Comparison of ENCODE assay signal across 8 cellular contexts in genomic region chr7:77797734-77798393, GRCh38. TPM values are rescaled to one million over a fixed set of nuclear protein-coding genes. Genes with fewer than 3 reads are reported as not detected.
A peak's percentile ranks its signal among the peaks of the same experiment; 100 is the strongest.
DNase-seq lines count a peak whose midpoint lies in the region; ATAC-seq, FAIRE-seq and TF ChIP-seq lines count a peak whose summit lies in the region.

No MANE protein-coding gene starts in this region.

- H3K9me3 Mint-ChIP-seq in nephron progenitor cell: no peaks in the 10 kb centered on the region

- peaks cover 43% of the 10 kb centered on the region for H3K4me1 Mint-ChIP-seq in nephron progenitor cell

- H3K4me1 ChIP-seq in A549 (peaks cover 24% of the 10 kb centered on the region), esophagus (ENCODE audit: control insufficient read depth in 2 of 2, insufficient read depth in 2 of 2, low read length in 1 of 2) (no peaks in the 10 kb centered on the region)

- FAIRE-seq in A549 (lab: Jason Lieb, UNC): no peak

- 0 out of 2 replicates have a peak, but pooled peaks have one; percentile 20 for TF ChIP-seq POLR2A in A549 (IDR thresholded peaks at IDR 0.05; ENCODE audit: low read length)

- peak; percentile 47 to 56 for ATAC-seq in A549
- ATAC-seq in GM18517 (IDR thresholded peaks at IDR 0.05; ENCODE audit: unreplicated experiment): peak; percentile 21
- ATAC-seq in HG02870 (IDR thresholded peaks at IDR 0.05; ENCODE audit: unreplicated experiment): peak; percentile 21

- TF ChIP-seq EP300 in A549 (IDR thresholded peaks at IDR 0.05): no peak

- TF ChIP-seq RAD21 in A549 (conservative IDR thresholded peaks at IDR 0.05 in 1 of 2, IDR thresholded peaks at IDR 0.05 in 1 of 2): no peak

- H3K9me3 ChIP-seq in A549 (no peaks in the 10 kb centered on the region), esophagus (ENCODE audit: control insufficient read depth in 2 of 2, insufficient read depth in 1 of 2, low read depth in 1 of 2, low read length in 1 of 2) (no peaks in the 10 kb centered on the region)

- H3K4me3 Mint-ChIP-seq in nephron progenitor cell: peak overlapping the region; percentile 96

- peak overlapping the region; percentile 97 for H3K4me2 ChIP-seq in A549

- H3K4me3 ChIP-seq in A549 (peak overlapping the region; percentile 98), esophagus (ENCODE audit: low read depth in 1 of 2, low read length in 2 of 2) (peak overlapping the region; percentile 88 to 97)

- peaks cover 16% of the 10 kb centered on the region for H3K36me3 Mint-ChIP-seq in nephron progenitor cell (ENCODE audit: low read depth)

- POLR2A ChIA-PET in A549 (lab: Yijun Ruan, JAX): interaction anchor here (0.5 to 1.4 kb wide), 7 partner anchors 11 to 381 kb away, joined by 3 to 7 read pairs (median 3); partner anchors contain the start of genes GSAP and PTPN12

- peak overlapping the region; percentile 97 for H3K27ac Mint-ChIP-seq in nephron progenitor cell

- CTCF ChIA-PET in A549 (lab: Yijun Ruan, JAX): interaction anchor here (0.6 to 1.9 kb wide), 11 partner anchors 11 to 139 kb away, joined by 3 to 11 read pairs (median 4); no protein-coding TSS in a partner anchor

- no peaks in the 10 kb centered on the region for H3K27me3 ChIP-seq in esophagus (ENCODE audit: control insufficient read depth in 1 of 2, insufficient read depth in 2 of 2, low read length in 2 of 2)

- H3K27ac ChIP-seq in A549 (peak overlapping the region; percentile 92 to 94), esophagus (ENCODE audit: low read depth in 2 of 2, low read length in 1 of 2) (peak overlapping the region; percentile 82 to 94)

- H3K36me3 ChIP-seq in esophagus (ENCODE audit: control insufficient read depth in 2 of 2, insufficient read depth in 2 of 2, low read length in 1 of 2): no peaks in the 10 kb centered on the region

- H3K27me3 Mint-ChIP-seq in nephron progenitor cell (ENCODE audit: low read depth, poor library complexity): no peaks in the 10 kb centered on the region

- DNase-seq in A549 (ENCODE audit: low read depth in 1 of 2, low spot score in 1 of 2): no peak
- DNase-seq in RKO (ENCODE audit: low spot score): peak; percentile 47
- DNase-seq in nephron progenitor cell: peak; percentile 63
- DNase-seq in NCI-H2081 (lab: John Stamatoyannopoulos, UW): no peak
- no peak for DNase-seq in activated CD8-positive, alpha-beta memory T cell treated with anti-CD3 and anti-CD28 coated beads for 24 hours

- TF ChIP-seq CTCF in A549 (IDR thresholded peaks at IDR 0.05): no peak
- no peak for TF ChIP-seq CTCF in nephron progenitor cell (IDR thresholded peaks at IDR 0.05)

- under 1% methylated on average over 32 of the region's 35 CpGs for WGBS in A549 (ENCODE audit: missing lambda C conversion rate)
- WGBS in esophagus, 2 donors: 0% methylated on average over 26 to 35 of the region's 35 CpGs

TF ChIP-seq in A549, 52 proteins besides CTCF, POLR2A, EP300 and RAD21:
- TF ChIP-seq USF2 (IDR thresholded peaks at IDR 0.05) (peak; percentile 62; the same call in 1 of the 2 replicates), RCOR1 (IDR thresholded peaks at IDR 0.05; ENCODE audit: low read depth, low read length) (no peak), RNF2 (IDR thresholded peaks at IDR 0.05; ENCODE audit: borderline replicate concordance, low read depth) (no peak), ZSCAN20 (CRISPR knock-in tag; IDR thresholded peaks at IDR 0.05) (no peak), JUN (IDR thresholded peaks at IDR 0.05) (peak; percentile 9 to 25; a peak in 1 of 5 replicates), E2F6 (IDR thresholded peaks at IDR 0.05; ENCODE audit: borderline replicate concordance, low read depth) (no peak), TP53 (CRISPR knock-in tag; IDR thresholded peaks at IDR 0.05) (no peak), EHF (CRISPR knock-in tag; IDR thresholded peaks at IDR 0.05) (no peak), PBX3 (IDR thresholded peaks at IDR 0.05) (no peak), PHF8 (IDR thresholded peaks at IDR 0.05; ENCODE audit: borderline replicate concordance, low read depth) (0 out of 2 replicates have a peak, but pooled peaks have one; percentile 45)

RNA-seq across cellular contexts. Expression of gene TMEM60, which starts 0.4 kb away (rescaled TPM):
- 42.8 and 54.7 TPM in 2 replicates for polyA plus RNA-seq in A549 (2011; rRNA removed)
- 13.8 and 15.1 TPM in 2 replicates for polyA plus RNA-seq in A549 (2012; cell fraction: cytosol; rRNA removed)
- polyA plus RNA-seq in A549 (2012; cell fraction: nucleus; rRNA removed): 3.1 and 5.4 TPM in 2 replicates
- polyA plus RNA-seq in A549 (2017; fragmentation: RNase III; extraction: RNeasy Plus Mini Kit Qiagen cat#74134 plus additional on column Dnase treatment): 26.3 to 33.8 TPM (median 29.8 TPM) in 3 replicates
- 6.6 and 9.3 TPM in 2 replicates for polyA minus RNA-seq in A549 (2011; rRNA and poly(A)+ RNA removed)
- polyA plus RNA-seq in esophagus: 10 to 100 TPM; 13.5 to 14.8 TPM

RNA-seq across cellular contexts. Expression of gene PHTF2, which starts 0.7 kb away (rescaled TPM):
- 35.5 and 41.6 TPM in 2 replicates for polyA plus RNA-seq in A549 (2011; rRNA removed)
- polyA plus RNA-seq in A549 (2012; cell fraction: cytosol; rRNA removed): 7.4 and 9.1 TPM in 2 replicates
- 2.6 and 8.5 TPM in 2 replicates for polyA plus RNA-seq in A549 (2012; cell fraction: nucleus; rRNA removed)
- polyA plus RNA-seq in A549 (2017; fragmentation: RNase III; extraction: RNeasy Plus Mini Kit Qiagen cat#74134 plus additional on column Dnase treatment): 11.0 to 14.5 TPM (median 13.1 TPM) in 3 replicates
- 11.9 and 16.4 TPM in 2 replicates for polyA minus RNA-seq in A549 (2011; rRNA and poly(A)+ RNA removed)
- polyA plus RNA-seq in esophagus: 1 to 10 TPM; 3.8 to 6.1 TPM

Comparison
In these comparisons a context has a peak if more than half of its experiments do, and no peak if none do; other contexts are left out.
1. DNase-seq: peak in RKO (single experiment) and nephron progenitor cell (single experiment); none in A549 (0 of 2), NCI-H2081 (0 of 2) and activated CD8-positive, alpha-beta memory T cell treated with anti-CD3 and anti-CD28 coated beads for 24 hours (single experiment).
2. Peak in every context shown above with its lines, with median percentiles within 50 percentile points of each other: ATAC-seq.